Comparison of ENCODE assay signal across 11 cellular contexts in the genomic region with DNA sequence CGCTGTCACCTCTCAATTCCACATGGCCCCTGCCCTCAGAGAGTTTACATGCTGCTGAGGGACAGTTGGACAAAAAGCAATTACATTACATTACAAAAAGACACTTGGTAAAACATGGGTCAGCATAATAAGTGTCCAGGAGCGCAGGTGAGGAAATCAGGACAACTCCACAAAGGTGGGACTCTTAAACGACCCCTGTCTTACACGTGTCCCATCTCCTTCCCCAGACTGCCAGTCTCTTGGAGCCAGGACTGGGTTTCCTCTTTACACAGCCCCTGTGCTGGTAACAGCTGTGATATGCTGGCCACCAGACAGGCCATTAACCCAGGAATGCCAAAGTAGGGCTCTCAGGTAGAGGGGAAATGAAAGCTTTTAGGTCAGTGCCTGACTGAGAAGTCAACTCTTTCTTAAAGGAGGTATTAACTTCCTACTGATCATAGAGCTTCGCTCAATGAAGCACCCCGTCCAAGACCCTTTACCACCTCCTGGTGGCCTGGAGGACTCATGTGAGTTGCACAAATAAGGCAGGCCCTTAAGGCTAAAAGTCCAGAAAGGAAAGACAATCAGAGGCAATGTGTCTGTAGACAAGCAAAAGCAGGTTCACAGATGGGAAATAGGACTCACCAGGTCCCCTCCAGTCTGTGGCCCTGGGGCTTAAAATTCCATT. TPM values are rescaled to one million over a fixed set of nuclear protein-coding genes. Genes with fewer than 3 reads are reported as not detected.
DNase-seq lines count a peak whose midpoint lies in the region; ATAC-seq, FAIRE-seq and TF ChIP-seq lines count a peak whose summit lies in the region.
"Had no signal": no experiment of that assay in that cellular context is flagged by ENCODE, and none has a peak within 500 bp of the region (broad histone marks: within the 10 kb centered on the region; RNA-seq: fewer than 3 reads in every experiment).

No MANE protein-coding gene starts in this region.

- no peak for TF ChIP-seq RAD21 in K562 (CRISPR knock-in tag; conservative IDR thresholded peaks at IDR 0.05 in 1 of 2, IDR thresholded peaks at IDR 0.05 in 1 of 2)

- no peak overlapping the region for H3K4me3 Mint-ChIP-seq in activated naive CD4-positive, alpha-beta T cell treated with anti-CD3 and anti-CD28 coated beads for 36 hours
- no peak overlapping the region for H3K4me3 Mint-ChIP-seq in activated naive CD4-positive, alpha-beta T cell treated with anti-CD3 and anti-CD28 coated beads, Interleukin-2, amount 10 ng/mL, durations not matched to agents 7 days and 5 days
- H3K4me3 Mint-ChIP-seq in stimulated activated naive CD8-positive, alpha-beta T cell treated with anti-CD3 and anti-CD28 coated beads, Interleukin-15, amount 100 ng/mL, for 72 hours = peak overlapping the region; percentile 30 to 38

- H3K4me1 Mint-ChIP-seq in activated naive CD4-positive, alpha-beta T cell treated with anti-CD3 and anti-CD28 coated beads for 36 hours (ENCODE audit: low read depth) = peaks cover 8% of the 10 kb centered on the region
- H3K4me1 Mint-ChIP-seq in activated naive CD4-positive, alpha-beta T cell treated with anti-CD3 and anti-CD28 coated beads, Interleukin-2, amount 10 ng/mL, durations not matched to agents 7 days and 5 days = peaks cover 5% of the 10 kb centered on the region
- H3K4me1 Mint-ChIP-seq in stimulated activated naive CD8-positive, alpha-beta T cell treated with anti-CD3 and anti-CD28 coated beads, Interleukin-15, amount 100 ng/mL, for 72 hours = peaks cover 16% of the 10 kb centered on the region

- WGBS in K562 (ENCODE audit: insufficient coverage, low coverage, missing lambda C conversion rate) = 8% methylated on average over 5 of the region's 6 CpGs
- 79 to 90% (median 80%) methylated on average over 6 of the region's 6 CpGs for WGBS in ovary, 3 donors

- in situ Hi-C loops in K562 (cut with MboI) = no loop called here

- CTCF ChIA-PET in activated naive CD4-positive, alpha-beta T cell treated with anti-CD3 and anti-CD28 coated beads for 36 hours (lab: Charles Lee) = interaction anchor here (1.1 kb wide), 1 partner anchor 17 kb away, joined by 4 read pairs; no protein-coding TSS in a partner anchor
- CTCF ChIA-PET in activated naive CD4-positive, alpha-beta T cell treated with anti-CD3 and anti-CD28 coated beads, Interleukin-2, amount 10 ng/mL, durations not matched to agents 7 days and 5 days (lab: Charles Lee) = no interaction called here
- CTCF ChIA-PET in K562 (lab: Yijun Ruan, JAX; ENCODE audit: low intra/inter-chr PET ratio) = interaction anchor here (0.6 kb wide), 1 partner anchor 64 kb away, joined by 3 read pairs; no protein-coding TSS in a partner anchor

- no peak overlapping the region for H3K27ac Mint-ChIP-seq in activated naive CD4-positive, alpha-beta T cell treated with anti-CD3 and anti-CD28 coated beads for 36 hours
- no peak overlapping the region for H3K27ac Mint-ChIP-seq in activated naive CD4-positive, alpha-beta T cell treated with anti-CD3 and anti-CD28 coated beads, Interleukin-2, amount 10 ng/mL, durations not matched to agents 7 days and 5 days
- no peak overlapping the region for H3K27ac Mint-ChIP-seq in stimulated activated naive CD8-positive, alpha-beta T cell treated with anti-CD3 and anti-CD28 coated beads, Interleukin-15, amount 100 ng/mL, for 72 hours

- H3K9me1 ChIP-seq in K562 (ENCODE audit: control insufficient read depth, insufficient read depth, low read length) = no peaks in the 10 kb centered on the region

- peak overlapping the region; percentile 53; the same call in 1 of the 2 replicates for H2AFZ ChIP-seq in K562 (ENCODE audit: low read depth, low read length)

- TF ChIP-seq POLR2A in NB4 (IDR thresholded peaks at IDR 0.05; ENCODE audit: extremely low read depth, insufficient read length) (no peak), K562 (conservative IDR thresholded peaks at IDR 0.05) (no peak), ovary (IDR thresholded peaks at IDR 0.05) (no peak)

- no peak overlapping the region for H3K9ac ChIP-seq in K562 (ENCODE audit: insufficient read depth in 1 of 2, low read depth in 2 of 2, low read length in 2 of 2)

- H3K9me3 Mint-ChIP-seq in activated naive CD4-positive, alpha-beta T cell treated with anti-CD3 and anti-CD28 coated beads for 36 hours = peaks cover 1% of the 10 kb centered on the region
- no peaks in the 10 kb centered on the region for H3K9me3 Mint-ChIP-seq in activated naive CD4-positive, alpha-beta T cell treated with anti-CD3 and anti-CD28 coated beads, Interleukin-2, amount 10 ng/mL, durations not matched to agents 7 days and 5 days
- H3K9me3 Mint-ChIP-seq in stimulated activated naive CD8-positive, alpha-beta T cell treated with anti-CD3 and anti-CD28 coated beads, Interleukin-15, amount 100 ng/mL, for 72 hours = peaks cover 0 to 4% of the 10 kb centered on the region in 2 donors

- H3K36me3 Mint-ChIP-seq in activated naive CD4-positive, alpha-beta T cell treated with anti-CD3 and anti-CD28 coated beads for 36 hours (ENCODE audit: low read depth) = no peaks in the 10 kb centered on the region
- H3K36me3 Mint-ChIP-seq in activated naive CD4-positive, alpha-beta T cell treated with anti-CD3 and anti-CD28 coated beads, Interleukin-2, amount 10 ng/mL, durations not matched to agents 7 days and 5 days = no peaks in the 10 kb centered on the region

- BruUV-seq in K562 (replicated peaks; lab: Mats Ljungman, UMichigan) = no TSS peak

- no peaks in the 10 kb centered on the region for H3K9me3 ChIP-seq in K562 (replicated peaks; ENCODE audit: control insufficient read depth, insufficient read depth, low read depth, low read length)
- H3K9me3 ChIP-seq in ovary = peaks cover 0 to 3% of the 10 kb centered on the region in 2 donors
- H3K9me3 ChIP-seq: thoracic aorta had no signal

- peak; percentile 31; the same call in 1 of the 3 replicates for ATAC-seq in K562
- ATAC-seq in stimulated activated naive CD8-positive, alpha-beta T cell treated with anti-CD3 and anti-CD28 coated beads, Interleukin-15, amount 100 ng/mL, for 72 hours = no peak

- no peak for FAIRE-seq in K562 (lab: Jason Lieb, UNC)

- H3K4me3 ChIP-seq in NB4 (ENCODE audit: low read depth, low read length) = no peak overlapping the region
- H3K4me3 ChIP-seq in K562 = no peak overlapping the region
- no peak overlapping the region for H3K4me3 ChIP-seq in ovary
- H3K4me3 ChIP-seq: thoracic aorta had no signal

- peaks cover 35% of the 10 kb centered on the region for H3K27me3 Mint-ChIP-seq in activated naive CD4-positive, alpha-beta T cell treated with anti-CD3 and anti-CD28 coated beads for 36 hours (ENCODE audit: low read depth)
- peaks cover 48% of the 10 kb centered on the region for H3K27me3 Mint-ChIP-seq in activated naive CD4-positive, alpha-beta T cell treated with anti-CD3 and anti-CD28 coated beads, Interleukin-2, amount 10 ng/mL, durations not matched to agents 7 days and 5 days
- peaks cover 60% of the 10 kb centered on the region for H3K27me3 Mint-ChIP-seq in stimulated activated naive CD8-positive, alpha-beta T cell treated with anti-CD3 and anti-CD28 coated beads, Interleukin-15, amount 100 ng/mL, for 72 hours

- no peaks in the 10 kb centered on the region for H4K20me1 ChIP-seq in K562 (replicated peaks; ENCODE audit: control insufficient read depth, insufficient read depth, low read length)

- no peak for TF ChIP-seq EP300 in K562 (IDR thresholded peaks at IDR 0.05; ENCODE audit: low read length)
- TF ChIP-seq EP300 in ovary (IDR thresholded peaks at IDR 0.05) = no peak

- no peaks in the 10 kb centered on the region for H3K27me3 ChIP-seq in K562 (ENCODE audit: control insufficient read depth in 2 of 2, insufficient read depth in 2 of 2, low read length in 2 of 2)
- no peaks in the 10 kb centered on the region for H3K27me3 ChIP-seq in ovary

- POLR2A ChIA-PET in K562 (lab: Yijun Ruan, JAX) = interaction anchor here (1.9 kb wide), 1 partner anchor 9 kb away, joined by 4 read pairs; no protein-coding TSS in a partner anchor

- peak; percentile 32 for DNase-seq in activated naive CD4-positive, alpha-beta T cell treated with anti-CD3 and anti-CD28 coated beads for 36 hours
- DNase-seq in activated naive CD4-positive, alpha-beta T cell treated with anti-CD3 and anti-CD28 coated beads, Interleukin-2, amount 10 ng/mL, durations not matched to agents 7 days and 5 days = no peak
- DNase-seq in NB4 (ENCODE audit: low read depth) (peak; percentile 45), K562 (ENCODE audit: extremely low read depth in 1 of 4, low spot score in 3 of 4) (peak; percentile 14 to 34 (median 17)), AG20443 (ENCODE audit: low spot score) (no peak), ovary (no peak)
- DNase-seq in stimulated activated naive CD8-positive, alpha-beta T cell treated with anti-CD3 and anti-CD28 coated beads, Interleukin-15, amount 100 ng/mL, for 72 hours = peak; percentile 42 to 48
- DNase-seq in activated effector memory CD4-positive, alpha-beta T cell treated with Interleukin-2 at 50 U/mL for 16 hours = no peak
- DNase-seq: cortex of kidney, NCI-H2029 had no signal

- TF ChIP-seq CTCF in NB4 (IDR thresholded peaks at IDR 0.05; ENCODE audit: low read depth, low read length) = no peak
- peak; percentile 15 to 24 (median 23); a peak in 3 of 6 replicates for TF ChIP-seq CTCF in K562 (IDR thresholded peaks at IDR 0.05 in 2 of 3, conservative IDR thresholded peaks at IDR 0.05 in 1 of 3; ENCODE audit: insufficient read depth in 2 of 3, low read depth in 1 of 3, low read length in 3 of 3)
- no peak for TF ChIP-seq CTCF in ovary (IDR thresholded peaks at IDR 0.05)

- no peak overlapping the region for H3K27ac ChIP-seq in K562 (ENCODE audit: extremely low read depth, low read depth, low read length)
- no peak overlapping the region for H3K27ac ChIP-seq in ovary
- H3K27ac ChIP-seq: thoracic aorta had no signal

- no peaks in the 10 kb centered on the region for H3K36me3 ChIP-seq in K562 (ENCODE audit: control insufficient read depth, insufficient read depth, low read length)
- no peaks in the 10 kb centered on the region for H3K36me3 ChIP-seq in ovary
- H3K36me3 ChIP-seq: thoracic aorta had no signal

- intact Hi-C loops in activated naive CD4-positive, alpha-beta T cell treated with anti-CD3 and anti-CD28 coated beads for 36 hours (cut with micrococcal nuclease) = no loop called here
- intact Hi-C loops in K562 (cut with micrococcal nuclease) (no loop called here), ovary (cut with DNase I) (no loop called here)

- no peak overlapping the region; the same call in 1 of the 2 replicates for H3K4me2 ChIP-seq in K562 (ENCODE audit: insufficient read depth, low read length)

- H3K4me1 ChIP-seq in K562 (replicated peaks in 1 of 2; ENCODE audit: control insufficient read depth in 2 of 2, insufficient read depth in 2 of 2, low read length in 2 of 2) (no peaks in the 10 kb centered on the region), ovary (ENCODE audit: insufficient read depth) (no peaks in the 10 kb centered on the region)

- no peaks in the 10 kb centered on the region for H3K79me2 ChIP-seq in K562 (ENCODE audit: control insufficient read depth, insufficient read depth, low read length)

RNA-seq across cellular contexts. Expression of a gene that starts 55.5 kb away (rescaled TPM):
- total RNA-seq in activated naive CD4-positive, alpha-beta T cell treated with anti-CD3 and anti-CD28 coated beads for 36 hours = not detected
- total RNA-seq in K562 (2011; cell fraction: chromatin; rRNA removed; ENCODE audit: low replicate concordance) = 0.39 TPM in 1 of 2 replicates, not detected in the other
- total RNA-seq in K562 (2011; cell fraction: nucleolus; rRNA removed) = not detected in 2 replicates
- not detected in 2 replicates for total RNA-seq in K562 (2011; cell fraction: nucleoplasm; rRNA removed)
- total RNA-seq in K562 (2014; rRNA removed) = 0.64 TPM in 1 of 2 replicates, not detected in the other
- not detected in 2 replicates for total RNA-seq in K562 (2014; rRNA removed; fragmentation: Illumina TruSeq; extraction: Trizol)
- total RNA-seq in K562 (2015; rRNA removed; fragmentation: Illumina TruSeq; extraction: Trizol) = not detected in 2 replicates
- not detected in 2 replicates for total RNA-seq in K562 (2021)
- not detected in 2 replicates for polyA plus RNA-seq in K562 (2011; rRNA removed)
- polyA plus RNA-seq in K562 (2011; cell fraction: cytosol; rRNA removed) = not detected in 2 replicates
- not detected in 2 replicates for polyA plus RNA-seq in K562 (2011; cell fraction: nucleus; rRNA removed)
- polyA plus RNA-seq in K562 (2012) = not detected in 2 replicates
- polyA plus RNA-seq in K562 (2014; fragmentation: Illumina TruSeq; extraction: Trizol) = not detected in 2 replicates
- polyA plus RNA-seq in K562 (2014; fragmentation: Nextera tagmentation; extraction: Ambion mirVana) = not detected
- polyA plus RNA-seq in K562 (2014; rRNA removed) = 0.08 TPM in 1 of 2 replicates, not detected in the other
- polyA minus RNA-seq in K562 (2011; rRNA and poly(A)+ RNA removed) = not detected in 2 replicates
- polyA minus RNA-seq in K562 (2011; cell fraction: cytosol; rRNA and poly(A)+ RNA removed) = not detected in 2 replicates
- not detected in 2 replicates for polyA minus RNA-seq in K562 (2011; cell fraction: nucleus; rRNA and poly(A)+ RNA removed)
- 1 to 10 TPM; 3.0 to 6.7 (median 4.8) TPM for total RNA-seq in ovary
- 1 to 10 TPM; 3.1 to 3.3 TPM for polyA plus RNA-seq in ovary

Comparison
In these comparisons a context has a peak if more than half of its experiments do, and no peak if none do; other contexts are left out.
1. DNase-seq: peak in activated naive CD4-positive, alpha-beta T cell treated with anti-CD3 and anti-CD28 coated beads for 36 hours (single experiment), NB4 (single experiment), K562 (4 of 4) and stimulated activated naive CD8-positive, alpha-beta T cell treated with anti-CD3 and anti-CD28 coated beads, Interleukin-15, amount 100 ng/mL, for 72 hours (2 of 2); none in activated naive CD4-positive, alpha-beta T cell treated with anti-CD3 and anti-CD28 coated beads, Interleukin-2, amount 10 ng/mL, durations not matched to agents 7 days and 5 days (single experiment), AG20443 (single experiment), ovary (0 of 5) and activated effector memory CD4-positive, alpha-beta T cell treated with Interleukin-2 at 50 U/mL for 16 hours (single experiment).
2. H3K4me3 Mint-ChIP-seq: peak in stimulated activated naive CD8-positive, alpha-beta T cell treated with anti-CD3 and anti-CD28 coated beads, Interleukin-15, amount 100 ng/mL, for 72 hours (2 of 2); none in activated naive CD4-positive, alpha-beta T cell treated with anti-CD3 and anti-CD28 coated beads for 36 hours (single experiment) and activated naive CD4-positive, alpha-beta T cell treated with anti-CD3 and anti-CD28 coated beads, Interleukin-2, amount 10 ng/mL, durations not matched to agents 7 days and 5 days (single experiment).
3. CTCF ChIP-seq: peak in K562 (3 of 3); none in NB4 (single experiment) and ovary (0 of 3).